In genomic region chr7:50068850-50069551, GRCh38 we compare ENCODE assay signal across 9 cellular contexts. TPM values are rescaled to one million over a fixed set of nuclear protein-coding genes. Genes with fewer than 3 reads are reported as not detected.
DNase-seq lines count a peak whose midpoint lies in the region; ATAC-seq, FAIRE-seq and TF ChIP-seq lines count a peak whose summit lies in the region.
"Had no signal": no experiment of that assay in that cellular context is flagged by ENCODE, and none has a peak within 500 bp of the region (broad histone marks: within the 10 kb centered on the region; RNA-seq: fewer than 3 reads in every experiment).

No MANE protein-coding gene starts in this region.

- 0% methylated on average over 6 of the region's 6 CpGs for WGBS in body of pancreas, 2 donors

- H3K4me1 ChIP-seq in body of pancreas, result peaks cover 14% of the 10 kb centered on the region
- peaks cover 0 to 9% of the 10 kb centered on the region in 2 donors for H3K4me1 ChIP-seq in kidney (ENCODE audit: control insufficient read depth in 1 of 2, insufficient read depth in 1 of 2, low read depth in 1 of 2, low read length in 2 of 2)
- H3K4me1 ChIP-seq in stomach smooth muscle (ENCODE audit: control insufficient read depth, insufficient read depth, low read length), result peaks cover 16% of the 10 kb centered on the region

- no peak for FAIRE-seq in kidney (lab: Jason Lieb, UNC)
- FAIRE-seq: G401.6 had no signal

- TF ChIP-seq POLR2A in body of pancreas (IDR thresholded peaks at IDR 0.05), result no peak

- no peaks in the 10 kb centered on the region for H3K9me3 ChIP-seq in body of pancreas
- H3K9me3 ChIP-seq in kidney (ENCODE audit: control insufficient read depth in 1 of 2, low read length in 2 of 2), result peaks cover 0 to 5% of the 10 kb centered on the region in 2 donors
- H3K9me3 ChIP-seq in stomach smooth muscle (ENCODE audit: control insufficient read depth in 2 of 2, low read length in 2 of 2), result peaks cover 4 to 5% of the 10 kb centered on the region in 2 donors

- H3K36me3 ChIP-seq in body of pancreas (replicated peaks in 1 of 2; ENCODE audit: insufficient read depth in 1 of 2, low read depth in 2 of 2), result no peaks in the 10 kb centered on the region
- no peaks in the 10 kb centered on the region for H3K36me3 ChIP-seq in kidney (ENCODE audit: control insufficient read depth in 1 of 2, insufficient read depth in 2 of 2, low read length in 2 of 2)
- no peaks in the 10 kb centered on the region for H3K36me3 ChIP-seq in stomach smooth muscle (ENCODE audit: control insufficient read depth in 2 of 2, insufficient read depth in 2 of 2, low read length in 2 of 2)

- H3K27ac ChIP-seq in body of pancreas, result peak overlapping the region; percentile 51 to 82 (median 66)
- H3K27ac ChIP-seq in kidney (ENCODE audit: low read depth in 2 of 2, low read length in 2 of 2), result peak overlapping the region; percentile 2 to 72
- peak overlapping the region; percentile 53 for H3K27ac ChIP-seq in stomach smooth muscle (ENCODE audit: low read length)

- H3K9ac ChIP-seq in kidney (ENCODE audit: low read length in 2 of 2), result peak overlapping the region; percentile 64 to 90
- H3K9ac ChIP-seq in stomach smooth muscle (ENCODE audit: low read length in 2 of 2), result peak overlapping the region; percentile 40 to 82

- H3K4me3 ChIP-seq in body of pancreas (peak overlapping the region; percentile 10 to 17), kidney (ENCODE audit: low read length in 2 of 2) (peak overlapping the region; percentile 71 to 97), stomach smooth muscle (ENCODE audit: low read length in 2 of 2) (peak overlapping the region; percentile 63 to 81)

- ATAC-seq in HG02870 (IDR thresholded peaks at IDR 0.05; ENCODE audit: unreplicated experiment) (peak; percentile 59), body of pancreas (peak; percentile 92)

- no peaks in the 10 kb centered on the region for H3K27me3 ChIP-seq in body of pancreas
- H3K27me3 ChIP-seq in stomach smooth muscle (ENCODE audit: control insufficient read depth in 1 of 2, insufficient read depth in 2 of 2, low read length in 2 of 2), result no peaks in the 10 kb centered on the region

- DNase-seq in activated T-cell treated with anti-CD3 and anti-CD28 coated beads for 4 hours (peak; percentile 17), NCI-H510A (lab: John Stamatoyannopoulos, UW) (peak; percentile 46), body of pancreas (peak; percentile 53 to 74 (median 66)), kidney (no peak), NCI-H2107 treated with DMSO at 0.1 percent for 48 hours (lab: John Stamatoyannopoulos, UW; ENCODE audit: unreplicated experiment) (no peak)
- DNase-seq in activated T-cell treated with anti-CD3 and anti-CD28 coated beads, Interleukin-2, amount 50 U/mL, for 1 hour, result no peak

- TF ChIP-seq CTCF in body of pancreas (IDR thresholded peaks at IDR 0.05) (no peak), kidney (IDR thresholded peaks at IDR 0.05; ENCODE audit: borderline replicate concordance, extremely low read depth, insufficient read depth) (no peak)

- intact Hi-C loops in body of pancreas (cut with DNase I) (no loop called here), kidney (cut with DNase I) (no loop called here)

RNA-seq across cellular contexts. Expression of gene ZPBP, which starts 24.0 kb away (rescaled TPM):
- total RNA-seq in body of pancreas (not detected), kidney (0.22 TPM)
- not detected for polyA plus RNA-seq in kidney (ENCODE audit: insufficient read depth, low read depth, low replicate concordance)

Comparison
In these comparisons a context has a peak if more than half of its experiments do, and no peak if none do; other contexts are left out.
1. DNase-seq: peak in activated T-cell treated with anti-CD3 and anti-CD28 coated beads for 4 hours (single experiment), NCI-H510A (single experiment) and body of pancreas (4 of 4); none in activated T-cell treated with anti-CD3 and anti-CD28 coated beads, Interleukin-2, amount 50 U/mL, for 1 hour (single experiment), kidney (single experiment) and NCI-H2107 treated with DMSO at 0.1 percent for 48 hours (single experiment).
2. H3K4me3 ChIP-seq: peak in every context shown above with its lines; median percentile 84 in kidney; 72 in stomach smooth muscle; 14 in body of pancreas.
3. Peak in every context shown above with its lines, with median percentiles within 50 percentile points of each other: H3K27ac ChIP-seq.